Comparison of ENCODE assay signal across 21 cellular contexts in the genomic region with DNA sequence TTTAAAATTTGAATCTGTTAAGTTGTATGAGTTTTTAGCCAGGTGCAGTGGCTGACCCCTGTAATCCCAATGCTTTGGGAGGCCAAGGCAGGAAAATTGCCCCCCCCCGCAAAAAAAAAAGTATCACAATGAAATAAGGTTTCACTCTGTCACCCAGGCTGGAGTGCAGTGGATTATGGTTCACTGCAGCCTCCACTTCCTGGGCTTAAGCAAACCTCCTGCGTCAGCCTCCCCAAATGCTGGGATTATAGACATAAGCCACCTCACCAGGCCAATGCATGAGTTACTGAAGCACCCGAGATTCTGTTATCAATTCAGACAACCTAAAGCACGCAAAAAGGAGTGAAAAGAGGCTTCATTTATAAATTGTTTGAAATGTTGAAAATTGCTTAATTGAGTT.
"Had no signal": no experiment of that assay in that cellular context is flagged by ENCODE, and none has a peak within 500 bp of the region (broad histone marks: within the 10 kb centered on the region; RNA-seq: fewer than 3 reads in every experiment).

No MANE protein-coding gene starts in this region.

- DNase-seq: effector memory CD8-positive, alpha-beta T cell; foreskin keratinocyte; head of caudate nucleus; left colon; left ventricle myocardium superior; mesenchymal stem cell; midbrain; posterior cingulate gyrus; right cardiac atrium; stimulated activated CD4-positive, alpha-beta T cell treated with anti-CD3 and anti-CD28 coated beads, Interleukin-15, amount 100 ng/mL, for 24 hours; stimulated activated CD4-positive, alpha-beta T cell treated with anti-CD3 and anti-CD28 coated beads, Interleukin-1b, Interleukin-23, amount 100 ng/mL, for 48 hours; stimulated activated CD4-positive, alpha-beta T cell treated with anti-CD3 and anti-CD28 coated beads, Interleukin-4, amount 100 ng/mL, for 24 hours; stimulated activated naive B cell treated with anti-CD40 and anti-IgM and Interleukin-4, amounts not matched to agents 10 μg/mL and 1 μg/mL and 100 μg/mL, for 72 hours; stomach; substantia nigra; trophoblast cell; uterus had no signal

- ATAC-seq: effector memory CD8-positive, alpha-beta T cell; foreskin keratinocyte; left colon; left ventricle myocardium superior; natural killer cell treated with Interleukin-12 subunit alpha and Interleukin-12 subunit beta and Interleukin-15 and Interleukin-18, amount 100 ng/mL, for 72 hours; right cardiac atrium; stimulated activated naive B cell treated with anti-CD40 and anti-IgM and Interleukin-4, amounts not matched to agents 10 μg/mL and 1 μg/mL and 100 μg/mL, for 72 hours had no signal

- H3K4me3 Mint-ChIP-seq: natural killer cell treated with Interleukin-12 subunit alpha and Interleukin-12 subunit beta and Interleukin-15 and Interleukin-18, amount 100 ng/mL, for 72 hours; stimulated activated naive B cell treated with anti-CD40 and anti-IgM and Interleukin-4, amounts not matched to agents 10 μg/mL and 1 μg/mL and 100 μg/mL, for 72 hours had no signal

- H3K27me3 ChIP-seq: foreskin keratinocyte, hepatocyte, neutrophil, stomach, uterus had no signal

- H3K36me3 Mint-ChIP-seq: natural killer cell treated with Interleukin-12 subunit alpha and Interleukin-12 subunit beta and Interleukin-15 and Interleukin-18, amount 100 ng/mL, for 72 hours had no signal

- H3K4me1 ChIP-seq: foreskin keratinocyte had no signal

- H3K27ac Mint-ChIP-seq: effector memory CD8-positive, alpha-beta T cell; natural killer cell treated with Interleukin-12 subunit alpha and Interleukin-12 subunit beta and Interleukin-15 and Interleukin-18, amount 100 ng/mL, for 72 hours; stimulated activated naive B cell treated with anti-CD40 and anti-IgM and Interleukin-4, amounts not matched to agents 10 μg/mL and 1 μg/mL and 100 μg/mL, for 72 hours had no signal

- H3K4me3 ChIP-seq: hepatocyte, lung, stomach, uterus had no signal

- H3K9me3 ChIP-seq: neutrophil, stomach, uterus had no signal

- H3K9me3 Mint-ChIP-seq: effector memory CD8-positive, alpha-beta T cell; natural killer cell treated with Interleukin-12 subunit alpha and Interleukin-12 subunit beta and Interleukin-15 and Interleukin-18, amount 100 ng/mL, for 72 hours; stimulated activated naive B cell treated with anti-CD40 and anti-IgM and Interleukin-4, amounts not matched to agents 10 μg/mL and 1 μg/mL and 100 μg/mL, for 72 hours had no signal

- H3K36me3 ChIP-seq: neutrophil, uterus had no signal

- H3K27me3 Mint-ChIP-seq: effector memory CD8-positive, alpha-beta T cell; natural killer cell treated with Interleukin-12 subunit alpha and Interleukin-12 subunit beta and Interleukin-15 and Interleukin-18, amount 100 ng/mL, for 72 hours; stimulated activated naive B cell treated with anti-CD40 and anti-IgM and Interleukin-4, amounts not matched to agents 10 μg/mL and 1 μg/mL and 100 μg/mL, for 72 hours had no signal

- H3K27ac ChIP-seq: foreskin keratinocyte, hepatocyte, neutrophil, uterus had no signal
